Comparison of ENCODE assay signal across 26 cellular contexts in the genomic region with DNA sequence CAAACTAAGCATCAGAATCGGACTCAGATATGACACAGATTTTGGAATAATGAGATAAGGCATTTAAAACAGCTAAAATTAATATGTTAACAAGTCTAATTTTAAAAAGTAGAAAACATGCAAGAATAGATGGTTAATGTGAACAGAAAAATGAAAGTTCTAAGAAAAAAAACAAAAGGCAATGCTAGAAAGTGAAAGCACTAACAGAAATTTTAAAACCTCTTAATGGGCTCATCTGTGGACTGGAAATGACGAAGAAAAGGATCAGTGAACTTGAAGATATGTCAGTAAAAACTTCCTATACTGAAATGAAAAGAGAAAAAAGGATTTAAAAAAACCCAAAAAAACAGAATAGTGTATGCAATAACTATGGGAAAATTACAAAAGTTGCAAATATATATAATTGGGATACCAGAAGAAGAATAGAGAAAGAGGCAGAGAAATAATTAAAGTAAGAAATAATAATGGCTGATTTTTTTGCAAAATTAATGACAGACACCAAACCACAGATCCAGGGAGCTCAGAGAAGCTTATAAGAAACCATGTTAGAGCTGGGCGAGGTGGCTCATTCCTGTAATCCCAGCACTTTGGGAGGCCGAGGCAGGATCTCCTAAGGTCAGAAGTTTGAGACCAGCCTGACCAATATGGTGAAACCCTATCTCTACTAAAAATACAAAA.
DNase-seq lines count a peak whose midpoint lies in the region; ATAC-seq, FAIRE-seq and TF ChIP-seq lines count a peak whose summit lies in the region.
"Had no signal": no experiment of that assay in that cellular context is flagged by ENCODE, and none has a peak within 500 bp of the region (broad histone marks: within the 10 kb centered on the region; RNA-seq: fewer than 3 reads in every experiment).

No MANE protein-coding gene starts in this region.

- SMC1A ChIA-PET in GM12878 (lab: Charles Lee; ENCODE audit: uncharacterized antibody, unreplicated experiment) = interaction anchor here (0.6 to 1.4 kb wide), 2 partner anchors 9 to 563 kb away, joined by 3 to 5 read pairs; no protein-coding TSS in a partner anchor

- BruUV-seq in GM12878 (replicated peaks; lab: Mats Ljungman, UMichigan) = no TSS peak

- CTCF ChIA-PET in GM12878 (lab: Yijun Ruan, JAX) = no interaction called here

- peak overlapping the region; percentile 21; the same call in 1 of the 2 replicates for H2AFZ ChIP-seq in GM12878 (ENCODE audit: control insufficient read depth, low read depth, low read length)

- TF ChIP-seq RAD21 in GM12878 (IDR thresholded peaks at IDR 0.05; ENCODE audit: insufficient read depth, low read depth, low read length) = no peak

- H3K27me3 ChIP-seq in GM12878 (replicated peaks in 1 of 2; ENCODE audit: control insufficient read depth in 2 of 2, insufficient read depth in 2 of 2, low read length in 1 of 2) = no peaks in the 10 kb centered on the region
- H3K27me3 ChIP-seq in foreskin keratinocyte = no peaks in the 10 kb centered on the region
- H3K27me3 ChIP-seq: BE2C; BLaER1 treated with 17β-estradiol and CSF1 and Interleukin-3, amounts not matched to agents 10 nM and 100 nM had no signal

- H3K4me3 ChIP-seq in GM12865 (ENCODE audit: low read depth, low read length) (no peak overlapping the region), GM12878 (no peak overlapping the region), coronary artery (no peak overlapping the region)
- H3K4me3 ChIP-seq: A549; BLaER1 treated with 17β-estradiol and CSF1 and Interleukin-3, amounts not matched to agents 10 nM and 100 nM; GM23338 had no signal

- POLR2A ChIA-PET in GM12878 (lab: Charles Lee) = no interaction called here

- intact Hi-C loops in GM12878 (cut with micrococcal nuclease; ENCODE audit: unreplicated experiment) = no loop called here

- no peak overlapping the region for H3K4me2 ChIP-seq in GM12878 (ENCODE audit: control insufficient read depth, insufficient read depth)
- H3K4me2 ChIP-seq: A549; BLaER1 treated with 17β-estradiol and CSF1 and Interleukin-3, amounts not matched to agents 10 nM and 100 nM had no signal

- H3K27ac ChIP-seq in GM12878 (ENCODE audit: control insufficient read depth, insufficient read depth) (no peak overlapping the region), foreskin keratinocyte (peak overlapping the region; percentile 93), coronary artery (no peak overlapping the region)
- H3K27ac ChIP-seq: A549; BLaER1 treated with 17β-estradiol and CSF1 and Interleukin-3, amounts not matched to agents 10 nM and 100 nM had no signal

- no peaks in the 10 kb centered on the region for H3K79me2 ChIP-seq in GM12878 (ENCODE audit: control insufficient read depth, insufficient read depth, low read length)

- no peaks in the 10 kb centered on the region for H3K9me3 ChIP-seq in GM12878 (replicated peaks; ENCODE audit: control insufficient read depth, insufficient read depth, low read length)
- H3K9me3 ChIP-seq: A549; BE2C; BLaER1 treated with 17β-estradiol and CSF1 and Interleukin-3, amounts not matched to agents 10 nM and 100 nM had no signal

- no peaks in the 10 kb centered on the region for H4K20me1 ChIP-seq in GM12878 (ENCODE audit: control insufficient read depth, insufficient read depth)
- H4K20me1 ChIP-seq: BLaER1 treated with 17β-estradiol and CSF1 and Interleukin-3, amounts not matched to agents 10 nM and 100 nM had no signal

- no peak for TF ChIP-seq EP300 in GM12878 (IDR thresholded peaks at IDR 0.05; ENCODE audit: borderline replicate concordance in 1 of 2, control insufficient read depth in 1 of 2, low read depth in 2 of 2, low read length in 2 of 2)

- H3K4me1 ChIP-seq in GM12878 (ENCODE audit: control insufficient read depth, insufficient read depth, low read length) (no peaks in the 10 kb centered on the region), foreskin keratinocyte (peaks cover 26% of the 10 kb centered on the region)
- H3K4me1 ChIP-seq: A549, BE2C had no signal

- in situ Hi-C loops in GM12878 (cut with MboI) = no loop called here

- TF ChIP-seq POLR2A in GM12878 (IDR thresholded peaks at IDR 0.05; ENCODE audit: low read depth, low read length) = no peak

- no peaks in the 10 kb centered on the region for H3K36me3 ChIP-seq in GM12878 (ENCODE audit: control insufficient read depth in 2 of 2, insufficient read depth in 2 of 2, low read length in 1 of 2)
- H3K36me3 ChIP-seq: BE2C; BLaER1 treated with 17β-estradiol and CSF1 and Interleukin-3, amounts not matched to agents 10 nM and 100 nM had no signal

- 7% methylated on average over 4 of the region's 4 CpGs for WGBS in GM12878 (ENCODE audit: insufficient coverage, insufficient replicate concordance, low lambda C conversion rate, missing lambda C conversion rate)

- RAD21 ChIA-PET in GM12878 (lab: Charles Lee; ENCODE audit: unreplicated experiment) = no interaction called here

- no peak overlapping the region for H3K9ac ChIP-seq in GM12878 (ENCODE audit: control insufficient read depth, insufficient read depth, low read length)
- H3K9ac ChIP-seq: BLaER1 treated with 17β-estradiol and CSF1 and Interleukin-3, amounts not matched to agents 10 nM and 100 nM had no signal

- peak; percentile 4 for DNase-seq in GM12865 (ENCODE audit: low read depth)
- no peak for DNase-seq in GM12878 (ENCODE audit: low read depth, low spot score)
- no peak for DNase-seq in foreskin keratinocyte
- no peak for DNase-seq in SK-N-DZ (ENCODE audit: low spot score)
- no peak for DNase-seq in coronary artery (ENCODE audit: low spot score)
- no peak for DNase-seq in LoVo (ENCODE audit: low spot score)
- DNase-seq: 8988T; ACHN; AML-193; BE2C; Calu3; CD4-positive, alpha-beta memory T cell; COR-L47; DMS53; DMS79 treated with DMSO at 0.1 percent for 48 hours; H9; HFFc6 had no signal

- ATAC-seq in HG02610 (IDR thresholded peaks at IDR 0.05; ENCODE audit: unreplicated experiment) (peak; percentile 36), GM12878 (peak; percentile 58), foreskin keratinocyte (no peak), GM21786 (IDR thresholded peaks at IDR 0.05; ENCODE audit: unreplicated experiment) (no peak)
- ATAC-seq: A549, GM23338, HCT116 had no signal

- TF ChIP-seq CTCF in GM12865 (IDR thresholded peaks at IDR 0.05; ENCODE audit: insufficient read depth, low read depth, low read length, missing control alignments) (no peak), GM12878 (IDR thresholded peaks at IDR 0.05 in 2 of 3, conservative IDR thresholded peaks at IDR 0.05 in 1 of 3; ENCODE audit: control insufficient read depth in 2 of 3, extremely low read depth in 1 of 3, insufficient read depth in 1 of 3, low read depth in 3 of 3, low read length in 3 of 3) (no peak), foreskin keratinocyte (conservative IDR thresholded peaks at IDR 0.05) (no peak), coronary artery (IDR thresholded peaks at IDR 0.05) (no peak)

- FAIRE-seq in GM12878 (lab: Jason Lieb, UNC) = peak; percentile 71
- FAIRE-seq: A549, G401.6, GM12891, GM18507 had no signal

TF ChIP-seq in GM12878, 131 proteins besides CTCF, POLR2A, EP300 and RAD21 (continues in another document):
- TF ChIP-seq, protein P1, sequence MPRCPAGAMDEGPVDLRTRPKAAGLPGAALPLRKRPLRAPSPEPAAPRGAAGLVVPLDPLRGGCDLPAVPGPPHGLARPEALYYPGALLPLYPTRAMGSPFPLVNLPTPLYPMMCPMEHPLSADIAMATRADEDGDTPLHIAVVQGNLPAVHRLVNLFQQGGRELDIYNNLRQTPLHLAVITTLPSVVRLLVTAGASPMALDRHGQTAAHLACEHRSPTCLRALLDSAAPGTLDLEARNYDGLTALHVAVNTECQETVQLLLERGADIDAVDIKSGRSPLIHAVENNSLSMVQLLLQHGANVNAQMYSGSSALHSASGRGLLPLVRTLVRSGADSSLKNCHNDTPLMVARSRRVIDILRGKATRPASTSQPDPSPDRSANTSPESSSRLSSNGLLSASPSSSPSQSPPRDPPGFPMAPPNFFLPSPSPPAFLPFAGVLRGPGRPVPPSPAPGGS (IDR thresholded peaks at IDR 0.05; ENCODE audit: borderline replicate concordance, insufficient read depth, low read depth, low read length, poor library complexity, severe bottlenecking) = no peak
- TF ChIP-seq CHD4 (IDR thresholded peaks at IDR 0.05) (no peak), ETV6 (conservative IDR thresholded peaks at IDR 0.05 in 1 of 2, IDR thresholded peaks at IDR 0.05 in 1 of 2; ENCODE audit: borderline replicate concordance in 1 of 2, low read depth in 1 of 2) (no peak), NR2C2 (IDR thresholded peaks at IDR 0.05; ENCODE audit: borderline replicate concordance, control insufficient read depth, insufficient read length, low read depth) (no peak), STAT1 (conservative IDR thresholded peaks at IDR 0.05) (no peak)
- TF ChIP-seq, protein P2, sequence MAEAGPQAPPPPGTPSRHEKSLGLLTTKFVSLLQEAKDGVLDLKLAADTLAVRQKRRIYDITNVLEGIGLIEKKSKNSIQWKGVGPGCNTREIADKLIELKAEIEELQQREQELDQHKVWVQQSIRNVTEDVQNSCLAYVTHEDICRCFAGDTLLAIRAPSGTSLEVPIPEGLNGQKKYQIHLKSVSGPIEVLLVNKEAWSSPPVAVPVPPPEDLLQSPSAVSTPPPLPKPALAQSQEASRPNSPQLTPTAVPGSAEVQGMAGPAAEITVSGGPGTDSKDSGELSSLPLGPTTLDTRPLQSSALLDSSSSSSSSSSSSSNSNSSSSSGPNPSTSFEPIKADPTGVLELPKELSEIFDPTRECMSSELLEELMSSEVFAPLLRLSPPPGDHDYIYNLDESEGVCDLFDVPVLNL (IDR thresholded peaks at IDR 0.05; ENCODE audit: low read depth, low read length) = no peak
- TF ChIP-seq, protein P3, sequence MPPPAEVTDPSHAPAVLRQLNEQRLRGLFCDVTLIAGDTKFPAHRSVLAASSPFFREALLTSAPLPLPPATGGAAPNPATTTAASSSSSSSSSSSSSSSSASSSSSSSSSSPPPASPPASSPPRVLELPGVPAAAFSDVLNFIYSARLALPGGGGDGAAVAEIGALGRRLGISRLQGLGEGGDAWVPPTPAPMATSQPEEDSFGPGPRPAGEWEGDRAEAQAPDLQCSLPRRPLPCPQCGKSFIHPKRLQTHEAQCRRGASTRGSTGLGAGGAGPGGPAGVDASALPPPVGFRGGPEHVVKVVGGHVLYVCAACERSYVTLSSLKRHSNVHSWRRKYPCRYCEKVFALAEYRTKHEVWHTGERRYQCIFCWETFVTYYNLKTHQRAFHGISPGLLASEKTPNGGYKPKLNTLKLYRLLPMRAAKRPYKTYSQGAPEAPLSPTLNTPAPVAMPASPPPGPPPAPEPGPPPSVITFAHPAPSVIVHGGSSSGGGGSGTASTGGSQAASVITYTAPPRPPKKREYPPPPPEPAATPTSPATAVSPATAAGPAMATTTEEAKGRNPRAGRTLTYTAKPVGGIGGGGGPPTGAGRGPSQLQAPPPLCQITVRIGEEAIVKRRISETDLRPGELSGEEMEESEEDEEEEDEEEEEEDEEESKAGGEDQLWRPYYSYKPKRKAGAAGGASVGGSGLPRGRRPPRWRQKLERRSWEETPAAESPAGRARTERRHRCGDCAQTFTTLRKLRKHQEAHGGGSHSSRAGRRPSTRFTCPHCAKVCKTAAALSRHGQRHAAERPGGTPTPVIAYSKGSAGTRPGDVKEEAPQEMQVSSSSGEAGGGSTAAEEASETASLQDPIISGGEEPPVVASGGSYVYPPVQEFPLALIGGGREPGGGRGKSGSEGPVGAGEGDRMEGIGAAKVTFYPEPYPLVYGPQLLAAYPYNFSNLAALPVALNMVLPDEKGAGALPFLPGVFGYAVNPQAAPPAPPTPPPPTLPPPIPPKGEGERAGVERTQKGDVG (CRISPR knock-in tag; IDR thresholded peaks at IDR 0.05) = no peak

Comparison
In these comparisons a context has a peak if more than half of its experiments do, and no peak if none do; other contexts are left out.
1. ATAC-seq: peak in HG02610 (single experiment) and GM12878 (single experiment); none in foreskin keratinocyte (single experiment) and GM21786 (single experiment).